ENCODE assay signal across 1 cellular context in the genomic region with DNA sequence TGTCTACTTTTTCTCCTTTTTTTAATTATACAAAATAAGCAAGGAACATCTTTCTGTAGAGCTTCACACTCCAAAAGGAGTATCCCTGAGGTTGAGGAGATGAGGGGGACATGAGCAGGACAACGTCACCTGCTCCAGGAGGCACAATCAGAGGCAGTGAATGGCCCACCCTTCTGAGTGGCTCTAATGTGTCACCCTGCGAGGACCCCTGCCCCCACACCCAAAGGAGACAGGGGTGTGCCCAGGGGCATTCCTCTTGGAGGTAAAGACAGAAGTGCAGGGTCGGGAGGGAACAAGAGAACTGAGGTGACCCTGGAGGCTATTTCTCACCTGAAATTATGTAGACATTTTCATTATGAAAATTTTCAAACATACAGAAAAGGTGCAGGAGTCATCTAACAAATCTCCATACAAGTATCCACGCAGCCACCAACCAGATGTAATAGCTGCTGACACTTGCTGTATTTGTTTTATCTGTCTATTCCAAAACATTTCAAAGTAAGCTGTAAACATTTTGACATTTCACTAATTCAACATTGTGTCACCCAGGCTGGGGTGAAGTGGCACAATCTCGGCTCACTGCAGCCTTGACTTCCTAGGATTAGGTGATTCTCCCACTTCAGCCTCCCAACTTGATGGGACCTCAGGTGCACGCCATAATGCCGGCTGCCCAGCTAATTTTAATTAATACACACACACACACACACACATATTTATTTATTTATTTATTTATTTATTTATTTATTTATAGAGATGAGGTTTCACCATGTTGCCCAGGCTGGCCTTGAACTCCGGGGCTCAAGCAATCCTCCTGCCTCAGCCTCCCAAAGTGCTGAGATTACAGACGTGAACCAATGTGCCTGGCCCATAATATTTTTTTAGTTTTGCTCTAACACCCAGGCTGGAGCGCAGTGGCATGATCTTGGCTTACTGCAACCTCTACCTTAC.
TF ChIP-seq lines count a peak whose summit lies in the region.

No MANE protein-coding gene starts in this region.

TF ChIP-seq in HEK293, 187 proteins besides CTCF, POLR2A, EP300 and RAD21 (continued from another document and continues in another):
- TF ChIP-seq, protein P1, sequence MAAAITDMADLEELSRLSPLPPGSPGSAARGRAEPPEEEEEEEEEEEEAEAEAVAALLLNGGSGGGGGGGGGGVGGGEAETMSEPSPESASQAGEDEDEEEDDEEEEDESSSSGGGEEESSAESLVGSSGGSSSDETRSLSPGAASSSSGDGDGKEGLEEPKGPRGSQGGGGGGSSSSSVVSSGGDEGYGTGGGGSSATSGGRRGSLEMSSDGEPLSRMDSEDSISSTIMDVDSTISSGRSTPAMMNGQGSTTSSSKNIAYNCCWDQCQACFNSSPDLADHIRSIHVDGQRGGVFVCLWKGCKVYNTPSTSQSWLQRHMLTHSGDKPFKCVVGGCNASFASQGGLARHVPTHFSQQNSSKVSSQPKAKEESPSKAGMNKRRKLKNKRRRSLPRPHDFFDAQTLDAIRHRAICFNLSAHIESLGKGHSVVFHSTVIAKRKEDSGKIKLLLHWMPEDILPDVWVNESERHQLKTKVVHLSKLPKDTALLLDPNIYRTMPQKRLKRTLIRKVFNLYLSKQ (tag by site-specific recombination; IDR thresholded peaks at IDR 0.05; ENCODE audit: borderline replicate concordance), result no peak
- TF ChIP-seq ZNF341 (tag by site-specific recombination; IDR thresholded peaks at IDR 0.05; ENCODE audit: low read depth) (no peak), ZNF843 (tag by site-specific recombination; IDR thresholded peaks at IDR 0.05) (no peak), ZNF426 (tag by site-specific recombination; IDR thresholded peaks at IDR 0.05) (peak; percentile 57), RBAK (tag by site-specific recombination; IDR thresholded peaks at IDR 0.05) (no peak), ZNF302 (tag by site-specific recombination; IDR thresholded peaks at IDR 0.05; ENCODE audit: low read depth) (no peak), ZNF140 (tag by site-specific recombination; IDR thresholded peaks at IDR 0.05) (peak; percentile 35; the same call in 1 of the 2 replicates), ZFP37 (tag by site-specific recombination; IDR thresholded peaks at IDR 0.05) (no peak), ZNF76 (tag by site-specific recombination; IDR thresholded peaks at IDR 0.05; ENCODE audit: borderline replicate concordance, low read depth) (no peak), ZNF830 (tag by site-specific recombination; IDR thresholded peaks at IDR 0.05; ENCODE audit: low read depth) (no peak), ZNF777 (tag by site-specific recombination; IDR thresholded peaks at IDR 0.05; ENCODE audit: borderline replicate concordance) (no peak), ZNF558 (tag by site-specific recombination; IDR thresholded peaks at IDR 0.05) (0 out of 2 replicates have a peak, but pooled peaks have one; percentile 30), MYNN (tag by site-specific recombination; IDR thresholded peaks at IDR 0.05; ENCODE audit: borderline replicate concordance) (no peak), ZNF169 (tag by site-specific recombination; IDR thresholded peaks at IDR 0.05) (no peak), ZNF654 (tag by site-specific recombination; IDR thresholded peaks at IDR 0.05; ENCODE audit: low read depth) (peak; percentile 19), ZBTB8A (tag by site-specific recombination; IDR thresholded peaks at IDR 0.05) (peak; percentile 37; the same call in 1 of the 2 replicates), ZFP41 (tag by site-specific recombination; IDR thresholded peaks at IDR 0.05; ENCODE audit: borderline replicate concordance) (no peak), ZNF555 (tag by site-specific recombination; conservative IDR thresholded peaks at IDR 0.05) (peak; percentile 36), ZNF621 (tag by site-specific recombination; IDR thresholded peaks at IDR 0.05) (no peak), ZFHX2 (tag by site-specific recombination; conservative IDR thresholded peaks at IDR 0.05) (no peak), SETDB1 (IDR thresholded peaks at IDR 0.05; ENCODE audit: insufficient read length, low read length) (no peak), ZNF248 (tag by site-specific recombination; IDR thresholded peaks at IDR 0.05) (no peak), ZNF571 (tag by site-specific recombination; IDR thresholded peaks at IDR 0.05) (no peak), ZNF433 (tag by site-specific recombination; IDR thresholded peaks at IDR 0.05; ENCODE audit: low read depth) (no peak), ZNF510 (tag by site-specific recombination; IDR thresholded peaks at IDR 0.05; ENCODE audit: insufficient replicate concordance) (no peak), KLF16 (tag by site-specific recombination; IDR thresholded peaks at IDR 0.05) (no peak)
- TF ChIP-seq, protein P2, sequence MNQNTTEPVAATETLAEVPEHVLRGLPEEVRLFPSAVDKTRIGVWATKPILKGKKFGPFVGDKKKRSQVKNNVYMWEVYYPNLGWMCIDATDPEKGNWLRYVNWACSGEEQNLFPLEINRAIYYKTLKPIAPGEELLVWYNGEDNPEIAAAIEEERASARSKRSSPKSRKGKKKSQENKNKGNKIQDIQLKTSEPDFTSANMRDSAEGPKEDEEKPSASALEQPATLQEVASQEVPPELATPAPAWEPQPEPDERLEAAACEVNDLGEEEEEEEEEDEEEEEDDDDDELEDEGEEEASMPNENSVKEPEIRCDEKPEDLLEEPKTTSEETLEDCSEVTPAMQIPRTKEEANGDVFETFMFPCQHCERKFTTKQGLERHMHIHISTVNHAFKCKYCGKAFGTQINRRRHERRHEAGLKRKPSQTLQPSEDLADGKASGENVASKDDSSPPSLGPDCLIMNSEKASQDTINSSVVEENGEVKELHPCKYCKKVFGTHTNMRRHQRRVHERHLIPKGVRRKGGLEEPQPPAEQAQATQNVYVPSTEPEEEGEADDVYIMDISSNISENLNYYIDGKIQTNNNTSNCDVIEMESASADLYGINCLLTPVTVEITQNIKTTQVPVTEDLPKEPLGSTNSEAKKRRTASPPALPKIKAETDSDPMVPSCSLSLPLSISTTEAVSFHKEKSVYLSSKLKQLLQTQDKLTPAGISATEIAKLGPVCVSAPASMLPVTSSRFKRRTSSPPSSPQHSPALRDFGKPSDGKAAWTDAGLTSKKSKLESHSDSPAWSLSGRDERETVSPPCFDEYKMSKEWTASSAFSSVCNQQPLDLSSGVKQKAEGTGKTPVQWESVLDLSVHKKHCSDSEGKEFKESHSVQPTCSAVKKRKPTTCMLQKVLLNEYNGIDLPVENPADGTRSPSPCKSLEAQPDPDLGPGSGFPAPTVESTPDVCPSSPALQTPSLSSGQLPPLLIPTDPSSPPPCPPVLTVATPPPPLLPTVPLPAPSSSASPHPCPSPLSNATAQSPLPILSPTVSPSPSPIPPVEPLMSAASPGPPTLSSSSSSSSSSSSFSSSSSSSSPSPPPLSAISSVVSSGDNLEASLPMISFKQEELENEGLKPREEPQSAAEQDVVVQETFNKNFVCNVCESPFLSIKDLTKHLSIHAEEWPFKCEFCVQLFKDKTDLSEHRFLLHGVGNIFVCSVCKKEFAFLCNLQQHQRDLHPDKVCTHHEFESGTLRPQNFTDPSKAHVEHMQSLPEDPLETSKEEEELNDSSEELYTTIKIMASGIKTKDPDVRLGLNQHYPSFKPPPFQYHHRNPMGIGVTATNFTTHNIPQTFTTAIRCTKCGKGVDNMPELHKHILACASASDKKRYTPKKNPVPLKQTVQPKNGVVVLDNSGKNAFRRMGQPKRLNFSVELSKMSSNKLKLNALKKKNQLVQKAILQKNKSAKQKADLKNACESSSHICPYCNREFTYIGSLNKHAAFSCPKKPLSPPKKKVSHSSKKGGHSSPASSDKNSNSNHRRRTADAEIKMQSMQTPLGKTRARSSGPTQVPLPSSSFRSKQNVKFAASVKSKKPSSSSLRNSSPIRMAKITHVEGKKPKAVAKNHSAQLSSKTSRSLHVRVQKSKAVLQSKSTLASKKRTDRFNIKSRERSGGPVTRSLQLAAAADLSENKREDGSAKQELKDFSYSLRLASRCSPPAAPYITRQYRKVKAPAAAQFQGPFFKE (tag by site-specific recombination; IDR thresholded peaks at IDR 0.05; ENCODE audit: borderline replicate concordance), result no peak
- TF ChIP-seq, protein P3, sequence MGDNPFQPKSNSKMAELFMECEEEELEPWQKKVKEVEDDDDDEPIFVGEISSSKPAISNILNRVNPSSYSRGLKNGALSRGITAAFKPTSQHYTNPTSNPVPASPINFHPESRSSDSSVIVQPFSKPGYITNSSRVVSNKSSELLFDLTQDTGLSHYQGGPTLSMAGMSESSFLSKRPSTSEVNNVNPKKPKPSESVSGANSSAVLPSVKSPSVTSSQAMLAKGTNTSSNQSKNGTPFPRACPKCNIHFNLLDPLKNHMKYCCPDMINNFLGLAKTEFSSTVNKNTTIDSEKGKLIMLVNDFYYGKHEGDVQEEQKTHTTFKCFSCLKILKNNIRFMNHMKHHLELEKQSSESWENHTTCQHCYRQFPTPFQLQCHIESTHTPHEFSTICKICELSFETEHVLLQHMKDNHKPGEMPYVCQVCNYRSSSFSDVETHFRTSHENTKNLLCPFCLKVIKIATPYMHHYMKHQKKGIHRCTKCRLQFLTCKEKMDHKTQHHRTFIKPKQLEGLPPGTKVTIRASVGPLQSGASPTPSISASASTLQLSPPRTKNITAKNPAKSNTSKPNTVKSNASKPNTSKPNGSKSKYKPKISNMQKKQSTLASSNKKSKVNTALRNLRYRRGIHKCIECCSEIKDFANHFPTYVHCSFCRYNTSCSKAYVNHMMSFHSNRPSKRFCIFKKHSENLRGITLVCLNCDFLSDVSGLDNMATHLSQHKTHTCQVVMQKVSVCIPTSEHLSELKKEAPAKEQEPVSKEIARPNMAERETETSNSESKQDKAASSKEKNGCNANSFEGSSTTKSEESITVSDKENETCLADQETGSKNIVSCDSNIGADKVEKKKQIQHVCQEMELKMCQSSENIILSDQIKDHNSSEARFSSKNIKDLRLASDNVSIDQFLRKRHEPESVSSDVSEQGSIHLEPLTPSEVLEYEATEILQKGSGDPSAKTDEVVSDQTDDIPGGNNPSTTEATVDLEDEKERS (tag by site-specific recombination; IDR thresholded peaks at IDR 0.05), result no peak
- TF ChIP-seq, protein P4, sequence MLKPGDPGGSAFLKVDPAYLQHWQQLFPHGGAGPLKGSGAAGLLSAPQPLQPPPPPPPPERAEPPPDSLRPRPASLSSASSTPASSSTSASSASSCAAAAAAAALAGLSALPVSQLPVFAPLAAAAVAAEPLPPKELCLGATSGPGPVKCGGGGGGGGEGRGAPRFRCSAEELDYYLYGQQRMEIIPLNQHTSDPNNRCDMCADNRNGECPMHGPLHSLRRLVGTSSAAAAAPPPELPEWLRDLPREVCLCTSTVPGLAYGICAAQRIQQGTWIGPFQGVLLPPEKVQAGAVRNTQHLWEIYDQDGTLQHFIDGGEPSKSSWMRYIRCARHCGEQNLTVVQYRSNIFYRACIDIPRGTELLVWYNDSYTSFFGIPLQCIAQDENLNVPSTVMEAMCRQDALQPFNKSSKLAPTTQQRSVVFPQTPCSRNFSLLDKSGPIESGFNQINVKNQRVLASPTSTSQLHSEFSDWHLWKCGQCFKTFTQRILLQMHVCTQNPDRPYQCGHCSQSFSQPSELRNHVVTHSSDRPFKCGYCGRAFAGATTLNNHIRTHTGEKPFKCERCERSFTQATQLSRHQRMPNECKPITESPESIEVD (tag by site-specific recombination; IDR thresholded peaks at IDR 0.05), result no peak
- TF ChIP-seq, protein P5, sequence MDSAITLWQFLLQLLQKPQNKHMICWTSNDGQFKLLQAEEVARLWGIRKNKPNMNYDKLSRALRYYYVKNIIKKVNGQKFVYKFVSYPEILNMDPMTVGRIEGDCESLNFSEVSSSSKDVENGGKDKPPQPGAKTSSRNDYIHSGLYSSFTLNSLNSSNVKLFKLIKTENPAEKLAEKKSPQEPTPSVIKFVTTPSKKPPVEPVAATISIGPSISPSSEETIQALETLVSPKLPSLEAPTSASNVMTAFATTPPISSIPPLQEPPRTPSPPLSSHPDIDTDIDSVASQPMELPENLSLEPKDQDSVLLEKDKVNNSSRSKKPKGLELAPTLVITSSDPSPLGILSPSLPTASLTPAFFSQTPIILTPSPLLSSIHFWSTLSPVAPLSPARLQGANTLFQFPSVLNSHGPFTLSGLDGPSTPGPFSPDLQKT (IDR thresholded peaks at IDR 0.05; ENCODE audit: borderline replicate concordance, low read depth, low read length), result no peak
- TF ChIP-seq, protein P6, sequence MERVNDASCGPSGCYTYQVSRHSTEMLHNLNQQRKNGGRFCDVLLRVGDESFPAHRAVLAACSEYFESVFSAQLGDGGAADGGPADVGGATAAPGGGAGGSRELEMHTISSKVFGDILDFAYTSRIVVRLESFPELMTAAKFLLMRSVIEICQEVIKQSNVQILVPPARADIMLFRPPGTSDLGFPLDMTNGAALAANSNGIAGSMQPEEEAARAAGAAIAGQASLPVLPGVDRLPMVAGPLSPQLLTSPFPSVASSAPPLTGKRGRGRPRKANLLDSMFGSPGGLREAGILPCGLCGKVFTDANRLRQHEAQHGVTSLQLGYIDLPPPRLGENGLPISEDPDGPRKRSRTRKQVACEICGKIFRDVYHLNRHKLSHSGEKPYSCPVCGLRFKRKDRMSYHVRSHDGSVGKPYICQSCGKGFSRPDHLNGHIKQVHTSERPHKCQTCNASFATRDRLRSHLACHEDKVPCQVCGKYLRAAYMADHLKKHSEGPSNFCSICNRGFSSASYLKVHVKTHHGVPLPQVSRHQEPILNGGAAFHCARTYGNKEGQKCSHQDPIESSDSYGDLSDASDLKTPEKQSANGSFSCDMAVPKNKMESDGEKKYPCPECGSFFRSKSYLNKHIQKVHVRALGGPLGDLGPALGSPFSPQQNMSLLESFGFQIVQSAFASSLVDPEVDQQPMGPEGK (tag by site-specific recombination; IDR thresholded peaks at IDR 0.05), result no peak
- TF ChIP-seq, protein P7, sequence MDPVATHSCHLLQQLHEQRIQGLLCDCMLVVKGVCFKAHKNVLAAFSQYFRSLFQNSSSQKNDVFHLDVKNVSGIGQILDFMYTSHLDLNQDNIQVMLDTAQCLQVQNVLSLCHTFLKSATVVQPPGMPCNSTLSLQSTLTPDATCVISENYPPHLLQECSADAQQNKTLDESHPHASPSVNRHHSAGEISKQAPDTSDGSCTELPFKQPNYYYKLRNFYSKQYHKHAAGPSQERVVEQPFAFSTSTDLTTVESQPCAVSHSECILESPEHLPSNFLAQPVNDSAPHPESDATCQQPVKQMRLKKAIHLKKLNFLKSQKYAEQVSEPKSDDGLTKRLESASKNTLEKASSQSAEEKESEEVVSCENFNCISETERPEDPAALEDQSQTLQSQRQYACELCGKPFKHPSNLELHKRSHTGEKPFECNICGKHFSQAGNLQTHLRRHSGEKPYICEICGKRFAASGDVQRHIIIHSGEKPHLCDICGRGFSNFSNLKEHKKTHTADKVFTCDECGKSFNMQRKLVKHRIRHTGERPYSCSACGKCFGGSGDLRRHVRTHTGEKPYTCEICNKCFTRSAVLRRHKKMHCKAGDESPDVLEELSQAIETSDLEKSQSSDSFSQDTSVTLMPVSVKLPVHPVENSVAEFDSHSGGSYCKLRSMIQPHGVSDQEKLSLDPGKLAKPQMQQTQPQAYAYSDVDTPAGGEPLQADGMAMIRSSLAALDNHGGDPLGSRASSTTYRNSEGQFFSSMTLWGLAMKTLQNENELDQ (tag by site-specific recombination; IDR thresholded peaks at IDR 0.05; ENCODE audit: low read depth), result no peak
